ENCODE assay signal across 17 cellular contexts in genomic region chr10:23100331-23101030, GRCh38. TPM values are rescaled to one million over a fixed set of nuclear protein-coding genes. Genes with fewer than 3 reads are reported as not detected.
DNase-seq lines count a peak whose midpoint lies in the region; ATAC-seq and TF ChIP-seq lines count a peak whose summit lies in the region.
"Had no signal": no experiment of that assay in that cellular context is flagged by ENCODE, and none has a peak within 500 bp of the region (broad histone marks: within the 10 kb centered on the region; RNA-seq: fewer than 3 reads in every experiment).

No MANE protein-coding gene starts in this region.

- H3K4me3 ChIP-seq in heart left ventricle = no peak overlapping the region
- H3K4me3 ChIP-seq: A549, ascending aorta, pancreas, skin epidermis had no signal

- H3K9me3 ChIP-seq in heart left ventricle = peaks cover 0 to 12% (median 0%) of the 10 kb centered on the region in 12 donors
- H3K9me3 ChIP-seq: A549, pancreas had no signal

- peaks cover 0 to 39% (median 26%) of the 10 kb centered on the region in 12 donors for H3K4me1 ChIP-seq in heart left ventricle

- peak overlapping the region; percentile 26 for H3K27ac Mint-ChIP-seq in activated CD4-positive, alpha-beta T cell treated with anti-CD3 and anti-CD28 coated beads for 36 hours
- peak overlapping the region; percentile 6 for H3K27ac Mint-ChIP-seq in nephron progenitor cell

- peak overlapping the region in 2 of 12 donors; percentile 11 to 47 for H3K27ac ChIP-seq in heart left ventricle
- H3K27ac ChIP-seq: A549, ascending aorta, skin epidermis had no signal

- POLR2A ChIA-PET in activated CD4-positive, alpha-beta T cell treated with anti-CD3 and anti-CD28 coated beads for 36 hours (lab: Charles Lee) = no interaction called here

- H3K27me3 Mint-ChIP-seq in activated CD4-positive, alpha-beta T cell treated with anti-CD3 and anti-CD28 coated beads for 36 hours = no peaks in the 10 kb centered on the region
- H3K27me3 Mint-ChIP-seq in nephron progenitor cell (ENCODE audit: low read depth, poor library complexity) = no peaks in the 10 kb centered on the region

- H3K4me1 Mint-ChIP-seq in activated CD4-positive, alpha-beta T cell treated with anti-CD3 and anti-CD28 coated beads for 36 hours = peaks cover 46% of the 10 kb centered on the region
- H3K4me1 Mint-ChIP-seq in nephron progenitor cell = peaks cover 38% of the 10 kb centered on the region

- ATAC-seq in activated CD4-positive, alpha-beta T cell treated with anti-CD3 and anti-CD28 coated beads for 36 hours = peak; percentile 28
- ATAC-seq in GM21717 (IDR thresholded peaks at IDR 0.05; ENCODE audit: unreplicated experiment) (no peak), heart left ventricle (no peak)
- ATAC-seq: A549, pancreas, WTC11 had no signal

- intact Hi-C loops in activated CD4-positive, alpha-beta T cell treated with anti-CD3 and anti-CD28 coated beads for 36 hours (cut with DNase I, micrococcal nuclease) = no loop called here
- intact Hi-C loops in heart left ventricle (cut with DNase I) = loop anchor here in 1 of 10 donors (1.0 kb wide), 1 partner anchor 13 kb away; no protein-coding TSS in a partner anchor

- WGBS in heart left ventricle, 4 donors = 47 to 65% (median 57%) methylated on average over 6 of the region's 6 CpGs

- peaks cover 0 to 21% (median 13%) of the 10 kb centered on the region in 9 donors for H3K36me3 ChIP-seq in heart left ventricle
- H3K36me3 ChIP-seq: pancreas had no signal

- H3K27me3 ChIP-seq in heart left ventricle = no peaks in the 10 kb centered on the region
- H3K27me3 ChIP-seq: ascending aorta, pancreas had no signal

- CTCF ChIA-PET in activated CD4-positive, alpha-beta T cell treated with anti-CD3 and anti-CD28 coated beads for 36 hours (lab: Charles Lee) = no interaction called here

- H3K4me3 Mint-ChIP-seq in activated CD4-positive, alpha-beta T cell treated with anti-CD3 and anti-CD28 coated beads for 36 hours = no peak overlapping the region
- no peak overlapping the region for H3K4me3 Mint-ChIP-seq in nephron progenitor cell
- H3K4me3 Mint-ChIP-seq: WTC11 had no signal

- peaks cover 25% of the 10 kb centered on the region for H3K36me3 Mint-ChIP-seq in activated CD4-positive, alpha-beta T cell treated with anti-CD3 and anti-CD28 coated beads for 36 hours (ENCODE audit: low read depth)
- H3K36me3 Mint-ChIP-seq in nephron progenitor cell (ENCODE audit: low read depth) = peaks cover 85% of the 10 kb centered on the region

- peaks cover 16% of the 10 kb centered on the region for H3K9me3 Mint-ChIP-seq in activated CD4-positive, alpha-beta T cell treated with anti-CD3 and anti-CD28 coated beads for 36 hours (ENCODE audit: low read depth)
- H3K9me3 Mint-ChIP-seq in nephron progenitor cell = peaks cover 58% of the 10 kb centered on the region

- DNase-seq in activated CD4-positive, alpha-beta T cell treated with anti-CD3 and anti-CD28 coated beads for 36 hours = peak; percentile 41
- DNase-seq in activated CD4-positive, alpha-beta T cell treated with anti-CD3 and anti-CD28 coated beads for 1 hour = no peak
- DNase-seq in GF-D8 (lab: John Stamatoyannopoulos, UW) = peak; percentile 55
- DNase-seq in activated naive CD4-positive, alpha-beta T cell treated with anti-CD3 and anti-CD28 coated beads, Interleukin-2, amount 50 U/mL, for 16 hours = peak; percentile 20
- DNase-seq in nephron progenitor cell = no peak
- DNase-seq in SK-N-DZ (ENCODE audit: low spot score) = no peak
- DNase-seq in heart left ventricle = no peak
- DNase-seq: erythroblast, glutamatergic neuron, NCI-H187, NCI-H510A, pancreas had no signal

- TF ChIP-seq CTCF in nephron progenitor cell (IDR thresholded peaks at IDR 0.05) (no peak), heart left ventricle (IDR thresholded peaks at IDR 0.05) (no peak)

- no peak for TF ChIP-seq POLR2A in heart left ventricle (IDR thresholded peaks at IDR 0.05)

RNA-seq across cellular contexts. Expression of gene MSRB2, which starts 5.1 kb away (rescaled TPM):
- 1 to 10 TPM; 8.2 to 9.0 TPM for total RNA-seq in activated CD4-positive, alpha-beta T cell treated with anti-CD3 and anti-CD28 coated beads for 36 hours
- 16.3 and 25.7 TPM in 2 replicates for polyA plus RNA-seq in SK-N-DZ (2014; cell fraction: cytosol; rRNA removed)
- polyA plus RNA-seq in SK-N-DZ (2014; cell fraction: nucleus; rRNA removed) = 17.8 and 19.9 TPM in 2 replicates
- total RNA-seq in heart left ventricle = 100 to 1,000 TPM in 8 of 9 donors, 10 to 100 TPM in 1; 75.0 to 200 (median 139) TPM
- polyA plus RNA-seq in heart left ventricle = 100 to 1,000 TPM in 1 of 2 donors, 10 to 100 TPM in 1; 35.1 to 176 TPM

Comparison
In these comparisons a context has a peak if more than half of its experiments do, and no peak if none do; other contexts are left out.
1. DNase-seq: peak in activated CD4-positive, alpha-beta T cell treated with anti-CD3 and anti-CD28 coated beads for 36 hours (single experiment), GF-D8 (single experiment) and activated naive CD4-positive, alpha-beta T cell treated with anti-CD3 and anti-CD28 coated beads, Interleukin-2, amount 50 U/mL, for 16 hours (single experiment); none in activated CD4-positive, alpha-beta T cell treated with anti-CD3 and anti-CD28 coated beads for 1 hour (single experiment), nephron progenitor cell (single experiment), SK-N-DZ (single experiment) and heart left ventricle (0 of 5).
2. RNA of gene MSRB2, which starts 5.1 kb away (total RNA-seq): 75.0 to 200 TPM in heart left ventricle; 8.2 to 9.0 TPM in activated CD4-positive, alpha-beta T cell treated with anti-CD3 and anti-CD28 coated beads for 36 hours; every median in the first group is over 4 times any median in the second.